28 cellular contexts compared by ENCODE assay signal in the genomic region with DNA sequence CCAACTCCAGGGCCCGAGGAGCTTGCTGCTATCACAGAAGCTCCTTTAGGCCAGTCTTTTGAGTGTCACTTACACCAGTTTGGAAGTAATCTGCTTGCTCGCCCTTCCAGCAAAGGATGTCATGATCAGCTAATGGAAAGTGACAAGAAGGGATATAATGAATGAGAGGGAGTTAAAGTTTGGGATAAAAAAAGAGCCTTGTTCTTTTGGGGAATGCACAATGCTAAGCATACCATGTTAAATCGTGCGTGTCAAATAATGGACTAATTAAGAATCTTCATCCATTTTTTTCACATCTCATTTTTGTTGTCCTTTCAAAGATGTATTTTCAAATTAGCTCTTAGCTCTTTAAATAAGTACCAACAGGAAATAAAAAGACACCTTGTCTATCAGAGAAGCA.
"Had no signal": no experiment of that assay in that cellular context is flagged by ENCODE, and none has a peak within 500 bp of the region (broad histone marks: within the 10 kb centered on the region; RNA-seq: fewer than 3 reads in every experiment).

No MANE protein-coding gene starts in this region.

- ATAC-seq: stimulated activated effector memory CD8-positive, alpha-beta T cell treated with anti-CD3 and anti-CD28 coated beads, Interleukin-12 subunit alpha, Interleukin-12 subunit beta, amount 100 ng/mL, for 72 hours; stimulated activated memory B cell treated with anti-CD40 and anti-IgM and Interleukin-4, amounts not matched to agents 10 μg/mL and 1 μg/mL and 100 μg/mL, for 72 hours; stimulated activated naive B cell treated with anti-CD40 and anti-IgM and Interleukin-4, amounts not matched to agents 10 μg/mL and 1 μg/mL and 100 μg/mL, for 72 hours; stimulated activated naive CD8-positive, alpha-beta T cell treated with anti-CD3 and anti-CD28 coated beads, Interleukin-15, amount 100 ng/mL, for 72 hours; stimulated activated naive CD8-positive, alpha-beta T cell treated with anti-CD3 and anti-CD28 coated beads, Interleukin-15, Interleukin-2, amounts not matched to agents 100 U/mL and 50 U/mL, for 24 hours; upper lobe of right lung had no signal

- H3K36me3 ChIP-seq: stomach, suprapubic skin, thoracic aorta, thyroid gland, tibial artery, tibial nerve, transverse colon, upper lobe of left lung, upper lobe of right lung, uterus, vagina had no signal

- H3K4me3 ChIP-seq: stomach, suprapubic skin, testis, thoracic aorta, thyroid gland, tibial artery, tibial nerve, transverse colon, upper lobe of left lung, upper lobe of right lung, uterus, vagina had no signal

- H3K27ac Mint-ChIP-seq: stimulated activated effector memory CD8-positive, alpha-beta T cell treated with anti-CD3 and anti-CD28 coated beads, Interleukin-12 subunit alpha, Interleukin-12 subunit beta, amount 100 ng/mL, for 72 hours; stimulated activated memory B cell treated with anti-CD40 and anti-IgM and Interleukin-4, amounts not matched to agents 10 μg/mL and 1 μg/mL and 100 μg/mL, for 72 hours; stimulated activated naive B cell treated with anti-CD40 and anti-IgM and Interleukin-4, amounts not matched to agents 10 μg/mL and 1 μg/mL and 100 μg/mL, for 72 hours; stimulated activated naive CD8-positive, alpha-beta T cell treated with anti-CD3 and anti-CD28 coated beads, Interleukin-15, amount 100 ng/mL, for 72 hours; stimulated activated naive CD8-positive, alpha-beta T cell treated with anti-CD3 and anti-CD28 coated beads, Interleukin-15, Interleukin-2, amounts not matched to agents 100 ng/mL and 50 ng/mL, for 24 hours; type B pancreatic cell had no signal

- H3K27ac ChIP-seq: stomach, suprapubic skin, testis, thoracic aorta, thyroid gland, tibial artery, tibial nerve, transverse colon, upper lobe of left lung, upper lobe of right lung, uterus, vagina had no signal

- H3K9me3 ChIP-seq: stomach, suprapubic skin, testis, thoracic aorta, thyroid gland, tibial artery, tibial nerve, transverse colon, upper lobe of left lung, upper lobe of right lung, uterus, vagina had no signal

- H3K9me3 Mint-ChIP-seq: stimulated activated naive CD8-positive, alpha-beta T cell treated with anti-CD3 and anti-CD28 coated beads, Interleukin-15, amount 100 ng/mL, for 72 hours; stimulated activated naive CD8-positive, alpha-beta T cell treated with anti-CD3 and anti-CD28 coated beads, Interleukin-15, Interleukin-2, amounts not matched to agents 100 ng/mL and 50 ng/mL, for 24 hours; type B pancreatic cell had no signal

- H3K36me3 Mint-ChIP-seq: stimulated activated effector memory CD8-positive, alpha-beta T cell treated with anti-CD3 and anti-CD28 coated beads, Interleukin-12 subunit alpha, Interleukin-12 subunit beta, amount 100 ng/mL, for 72 hours; stimulated activated memory B cell treated with anti-CD40 and anti-IgM and Interleukin-4, amounts not matched to agents 10 μg/mL and 1 μg/mL and 100 μg/mL, for 72 hours; stimulated activated naive B cell treated with anti-CD40 and anti-IgM and Interleukin-4, amounts not matched to agents 10 μg/mL and 1 μg/mL and 100 μg/mL, for 72 hours; type B pancreatic cell had no signal

- H3K27me3 ChIP-seq: stomach, testis, thyroid gland, tibial nerve, upper lobe of left lung, uterus, vagina had no signal

- H3K4me3 Mint-ChIP-seq: stimulated activated effector memory CD8-positive, alpha-beta T cell treated with anti-CD3 and anti-CD28 coated beads, Interleukin-12 subunit alpha, Interleukin-12 subunit beta, amount 100 ng/mL, for 72 hours; stimulated activated memory B cell treated with anti-CD40 and anti-IgM and Interleukin-4, amounts not matched to agents 10 μg/mL and 1 μg/mL and 100 μg/mL, for 72 hours; stimulated activated naive B cell treated with anti-CD40 and anti-IgM and Interleukin-4, amounts not matched to agents 10 μg/mL and 1 μg/mL and 100 μg/mL, for 72 hours; stimulated activated naive CD8-positive, alpha-beta T cell treated with anti-CD3 and anti-CD28 coated beads, Interleukin-15, amount 100 ng/mL, for 72 hours; stimulated activated naive CD8-positive, alpha-beta T cell treated with anti-CD3 and anti-CD28 coated beads, Interleukin-15, Interleukin-2, amounts not matched to agents 100 ng/mL and 50 ng/mL, for 24 hours; type B pancreatic cell had no signal

- H3K4me1 ChIP-seq: stomach, suprapubic skin, testis, thyroid gland, tibial artery, tibial nerve, transverse colon, upper lobe of left lung, upper lobe of right lung, uterus, vagina had no signal

- H3K4me1 Mint-ChIP-seq: stimulated activated effector memory CD8-positive, alpha-beta T cell treated with anti-CD3 and anti-CD28 coated beads, Interleukin-12 subunit alpha, Interleukin-12 subunit beta, amount 100 ng/mL, for 72 hours; stimulated activated memory B cell treated with anti-CD40 and anti-IgM and Interleukin-4, amounts not matched to agents 10 μg/mL and 1 μg/mL and 100 μg/mL, for 72 hours; stimulated activated naive B cell treated with anti-CD40 and anti-IgM and Interleukin-4, amounts not matched to agents 10 μg/mL and 1 μg/mL and 100 μg/mL, for 72 hours; stimulated activated naive CD8-positive, alpha-beta T cell treated with anti-CD3 and anti-CD28 coated beads, Interleukin-15, amount 100 ng/mL, for 72 hours had no signal

- DNase-seq: stimulated activated CD4-positive, alpha-beta T cell treated with anti-CD3 and anti-CD28 coated beads, Interleukin-2, amount 100 ng/mL, for 48 hours; stimulated activated CD4-positive, alpha-beta T cell treated with anti-CD3 and anti-CD28 coated beads, Interleukin-4, amount 100 ng/mL, for 1 hour; stimulated activated CD4-positive, alpha-beta T cell treated with anti-CD3 and anti-CD28 coated beads, Interleukin-4, amount 100 ng/mL, for 24 hours; stimulated activated CD4-positive, alpha-beta T cell treated with anti-CD3 and anti-CD28 coated beads, Interleukin-4, amount 100 ng/mL, for 4 hours; stimulated activated CD8-positive, alpha-beta memory T cell treated with anti-CD3 and anti-CD28 coated beads, Interleukin-4, amount 100 ng/mL, for 48 hours; stimulated activated naive B cell treated with anti-CD40 and anti-IgM and Interleukin-4, amounts not matched to agents 10 μg/mL and 1 μg/mL and 100 μg/mL, for 72 hours; stimulated activated naive CD4-positive, alpha-beta T cell; stimulated activated naive CD4-positive, alpha-beta T cell treated with Interleukin-2 at 50 U/mL for 16 hours; stimulated activated naive CD8-positive, alpha-beta T cell treated with anti-CD3 and anti-CD28 coated beads, Interleukin-15, amount 100 ng/mL, for 72 hours; stimulated activated naive CD8-positive, alpha-beta T cell treated with anti-CD3 and anti-CD28 coated beads, Interleukin-15, Interleukin-2, amounts not matched to agents 100 U/mL and 50 U/mL, for 24 hours; stomach; substantia nigra; testis; thyroid gland; tibial artery; transverse colon; trophoblast cell; upper lobe of left lung; upper lobe of right lung; uterus had no signal
